ENCODE assay signal across 21 cellular contexts in the genomic region with DNA sequence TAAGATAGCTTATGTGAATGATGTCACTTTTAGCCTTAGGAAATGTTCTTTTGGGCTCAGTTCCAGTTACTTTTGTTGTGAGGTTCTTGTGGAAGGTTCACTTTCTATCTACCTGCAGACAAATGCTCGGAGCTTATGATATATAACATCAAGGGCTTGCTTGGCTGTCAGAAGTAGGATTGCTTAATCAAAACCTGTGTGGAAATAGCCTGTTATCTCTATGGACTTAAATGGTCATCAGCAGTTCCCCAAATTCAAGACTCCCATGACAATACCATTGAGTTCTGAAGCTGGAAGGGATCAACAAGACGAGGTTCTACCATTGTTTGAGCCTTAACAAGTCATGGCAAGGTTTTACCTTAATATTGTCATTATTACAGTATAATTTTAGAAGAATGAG. TPM values are rescaled to one million over a fixed set of nuclear protein-coding genes. Genes with fewer than 3 reads are reported as not detected.
DNase-seq lines count a peak whose midpoint lies in the region; ATAC-seq, FAIRE-seq and TF ChIP-seq lines count a peak whose summit lies in the region.
"Had no signal": no experiment of that assay in that cellular context is flagged by ENCODE, and none has a peak within 500 bp of the region (broad histone marks: within the 10 kb centered on the region; RNA-seq: fewer than 3 reads in every experiment).

No MANE protein-coding gene starts in this region.

- ATAC-seq in stimulated activated naive CD8-positive, alpha-beta T cell treated with anti-CD3 and anti-CD28 coated beads, Interleukin-15, Interleukin-2, amounts not matched to agents 100 U/mL and 50 U/mL, for 24 hours: no peak

- peaks cover 44% of the 10 kb centered on the region for H3K79me2 ChIP-seq in OCI-LY1 (ENCODE audit: insufficient read depth, low read length)

- no peak for TF ChIP-seq CTCF in OCI-LY1 (IDR thresholded peaks at IDR 0.05; ENCODE audit: low read length)
- TF ChIP-seq CTCF in epithelial cell of esophagus (IDR thresholded peaks at IDR 0.05; ENCODE audit: insufficient read depth, low read depth, low read length, missing control alignments): no peak

- H3K4me3 ChIP-seq in BLaER1 treated with 17β-estradiol and CSF1 and Interleukin-3, amounts not matched to agents 10 nM and 100 nM: no peak overlapping the region
- no peak overlapping the region for H3K4me3 ChIP-seq in OCI-LY1 (ENCODE audit: low read depth, low read length, poor library complexity, severe bottlenecking)
- no peak overlapping the region for H3K4me3 ChIP-seq in epithelial cell of esophagus (ENCODE audit: low read length)
- H3K4me3 ChIP-seq: GM23248, testis had no signal

- DNase-seq in GM12892 (ENCODE audit: insufficient read length) (no peak), epithelial cell of esophagus (ENCODE audit: low read depth) (peak; percentile 5), DMS53 (lab: John Stamatoyannopoulos, UW) (no peak), A172 (ENCODE audit: low spot score) (no peak), dedifferentiated amniotic fluid mesenchymal stem cell (ENCODE audit: extremely low spot score) (no peak)
- DNase-seq in stimulated activated naive CD8-positive, alpha-beta T cell treated with anti-CD3 and anti-CD28 coated beads, Interleukin-15, Interleukin-2, amounts not matched to agents 100 U/mL and 50 U/mL, for 24 hours: no peak
- DNase-seq: activated CD4-positive, alpha-beta T cell treated with anti-CD3 and anti-CD28 coated beads for 48 hours; activated naive CD4-positive, alpha-beta T cell treated with anti-CD3 and anti-CD28 coated beads for 36 hours; GM23248; NCI-H1417; NCI-H345; NK-92 treated with Interleukin-12 subunit alpha and Interleukin-12 subunit beta, amount 100 ng/mL, for 24 hours; posterior cingulate gyrus; SHP77; stimulated activated CD4-positive, alpha-beta T cell treated with anti-CD3 and anti-CD28 coated beads, Interleukin-4, amount 100 ng/mL, for 24 hours; stimulated activated CD8-positive, alpha-beta memory T cell treated with anti-CD3 and anti-CD28 coated beads, Interleukin-4, amount 100 ng/mL, for 48 hours; T-helper 9 cell; testis had no signal

- TF ChIP-seq POLR2A in GM12892 (IDR thresholded peaks at IDR 0.05; ENCODE audit: low read depth, low read length): no peak

- H3K27ac ChIP-seq in BLaER1 treated with 17β-estradiol and CSF1 and Interleukin-3, amounts not matched to agents 10 nM and 100 nM: peak overlapping the region in 8 of 11 experiments; percentile 55 to 96 (median 72); a peak in 16 of 22 replicates
- peak overlapping the region; percentile 99 for H3K27ac ChIP-seq in OCI-LY1 (ENCODE audit: low read depth, low read length, poor library complexity, severe bottlenecking)
- H3K27ac ChIP-seq: GM23248, testis had no signal

- peak overlapping the region; percentile 89 to 100 (median 98) for H3K4me2 ChIP-seq in BLaER1 treated with 17β-estradiol and CSF1 and Interleukin-3, amounts not matched to agents 10 nM and 100 nM
- peak overlapping the region; percentile 2; the same call in 1 of the 2 replicates for H3K4me2 ChIP-seq in OCI-LY1 (ENCODE audit: low read length)

- H3K27me3 ChIP-seq in BLaER1 treated with 17β-estradiol and CSF1 and Interleukin-3, amounts not matched to agents 10 nM and 100 nM: no peaks in the 10 kb centered on the region
- H3K27me3 ChIP-seq in OCI-LY1 (ENCODE audit: insufficient read depth, low read length): no peaks in the 10 kb centered on the region
- H3K27me3 ChIP-seq: testis had no signal

- no peak overlapping the region for H3K9ac ChIP-seq in BLaER1 treated with 17β-estradiol and CSF1 and Interleukin-3, amounts not matched to agents 10 nM and 100 nM
- H3K9ac ChIP-seq in OCI-LY1 (ENCODE audit: low read length): no peak overlapping the region
- H3K9ac ChIP-seq: GM23248 had no signal

- no peak overlapping the region for H2AFZ ChIP-seq in OCI-LY1 (ENCODE audit: low read length)
- H2AFZ ChIP-seq: GM23248 had no signal

- no peaks in the 10 kb centered on the region for H3K9me3 ChIP-seq in BLaER1 treated with 17β-estradiol and CSF1 and Interleukin-3, amounts not matched to agents 10 nM and 100 nM (replicated peaks in 1 of 11)
- no peaks in the 10 kb centered on the region for H3K9me3 ChIP-seq in OCI-LY1 (ENCODE audit: low read length)
- H3K9me3 ChIP-seq: testis had no signal

- peaks cover 89 to 100% (median 92%) of the 10 kb centered on the region in 10 experiments for H3K4me1 ChIP-seq in BLaER1 treated with 17β-estradiol and CSF1 and Interleukin-3, amounts not matched to agents 10 nM and 100 nM
- H3K4me1 ChIP-seq in OCI-LY1 (ENCODE audit: insufficient read depth, low read length, severe bottlenecking): peaks cover 94% of the 10 kb centered on the region

- H4K20me1 ChIP-seq in BLaER1 treated with 17β-estradiol and CSF1 and Interleukin-3, amounts not matched to agents 10 nM and 100 nM: peaks cover 90 to 100% (median 99%) of the 10 kb centered on the region in 11 experiments
- no peaks in the 10 kb centered on the region for H4K20me1 ChIP-seq in OCI-LY1 (ENCODE audit: insufficient read depth, low read length)

- H3F3A ChIP-seq in OCI-LY1 (ENCODE audit: insufficient read depth, low read length): no peaks in the 10 kb centered on the region

- no peaks in the 10 kb centered on the region for H3K9me2 ChIP-seq in OCI-LY1 (ENCODE audit: low read depth, low read length)

- peak; percentile 46 for FAIRE-seq in GM12892 (lab: Jason Lieb, UNC)
- FAIRE-seq: colon had no signal

- H3K36me3 ChIP-seq in BLaER1 treated with 17β-estradiol and CSF1 and Interleukin-3, amounts not matched to agents 10 nM and 100 nM: peaks cover 12 to 85% (median 72%) of the 10 kb centered on the region in 11 experiments
- H3K36me3 ChIP-seq in OCI-LY1 (ENCODE audit: insufficient read depth, low read length): peaks cover 5% of the 10 kb centered on the region

RNA-seq across cellular contexts. Expression of gene FLI1, which starts 43.8 kb away (rescaled TPM):
- polyA plus RNA-seq in GM12892 (2012; ENCODE audit: missing spikeins): 30.8 TPM
- total RNA-seq in A172 (2014; rRNA removed; shearing (Covaris generic)): 3.6 and 6.1 TPM in 2 replicates
